In genomic region chr5:149486726-149487635, GRCh38 we compare ENCODE assay signal across 1 cellular context.
TF ChIP-seq lines count a peak whose summit lies in the region.

No MANE protein-coding gene starts in this region.

TF ChIP-seq in WTC11, 78 proteins besides CTCF, POLR2A, EP300 and RAD21 (continued from another document):
- TF ChIP-seq STAT6 (CRISPR knock-in tag; conservative IDR thresholded peaks at IDR 0.05; ENCODE audit: low read depth) (no peak), IRF1 (CRISPR knock-in tag; IDR thresholded peaks at IDR 0.05) (no peak), NFE2L1 (CRISPR knock-in tag; IDR thresholded peaks at IDR 0.05) (no peak), HMGXB4 (CRISPR knock-in tag; IDR thresholded peaks at IDR 0.05) (no peak), PREB (CRISPR knock-in tag; IDR thresholded peaks at IDR 0.05; ENCODE audit: borderline replicate concordance) (no peak)
TF ChIP-seq in WTC11: peak in this region for 0.
